ENCODE assay signal across 15 cellular contexts in the genomic region with DNA sequence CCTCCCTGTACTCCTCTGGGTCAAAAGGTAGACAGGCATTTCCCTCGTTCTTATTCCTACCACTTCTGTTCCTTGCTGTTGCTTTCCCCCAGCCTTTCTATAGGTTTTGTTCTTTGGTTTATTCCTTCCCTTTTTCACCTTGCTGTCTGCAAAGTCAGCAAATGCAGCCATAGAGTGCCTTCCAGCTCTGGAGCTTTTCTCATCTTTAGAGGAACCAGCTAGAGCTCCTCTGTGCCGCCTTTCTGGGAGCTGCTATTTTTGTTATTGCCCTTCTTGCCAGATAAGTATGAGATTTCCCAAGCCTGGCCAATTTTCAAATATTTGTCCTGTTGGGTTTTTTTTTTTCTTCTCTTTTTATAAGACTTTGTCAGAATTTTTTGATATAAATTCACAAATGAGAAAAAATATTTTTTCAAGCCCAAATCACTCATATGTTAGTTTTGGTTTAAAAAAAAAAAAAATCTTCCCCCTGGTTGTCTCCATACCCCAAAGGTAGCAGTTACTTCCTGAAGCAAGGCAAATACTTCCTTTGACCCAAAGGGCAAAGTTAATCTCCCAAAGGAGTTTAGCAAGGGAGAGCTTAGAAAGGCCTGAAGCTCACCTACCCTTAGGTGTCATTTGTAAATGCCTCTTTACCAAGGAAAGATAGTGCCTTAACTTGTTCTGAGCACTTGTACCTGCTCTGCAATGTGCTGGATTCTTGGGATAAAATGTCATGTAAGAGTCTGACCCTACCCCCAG. TPM values are rescaled to one million over a fixed set of nuclear protein-coding genes. Genes with fewer than 3 reads are reported as not detected.
DNase-seq lines count a peak whose midpoint lies in the region; ATAC-seq and TF ChIP-seq lines count a peak whose summit lies in the region.
"Had no signal": no experiment of that assay in that cellular context is flagged by ENCODE, and none has a peak within 500 bp of the region (broad histone marks: within the 10 kb centered on the region; RNA-seq: fewer than 3 reads in every experiment).

No MANE protein-coding gene starts in this region.

- TF ChIP-seq CTCF in heart left ventricle (IDR thresholded peaks at IDR 0.05) (no peak), right atrium auricular region (IDR thresholded peaks at IDR 0.05) (no peak), coronary artery (IDR thresholded peaks at IDR 0.05) (no peak), upper lobe of right lung (IDR thresholded peaks at IDR 0.05) (no peak), Calu3 (IDR thresholded peaks at IDR 0.05; ENCODE audit: unreplicated experiment) (no peak)

- H3K4me1 ChIP-seq in heart left ventricle, result peaks cover 0 to 19% (median 10%) of the 10 kb centered on the region in 12 donors
- peaks cover 0 to 23% of the 10 kb centered on the region in 2 donors for H3K4me1 ChIP-seq in right atrium auricular region
- H3K4me1 ChIP-seq in upper lobe of right lung, result peaks cover 6% of the 10 kb centered on the region

- CTCF ChIA-PET in Calu3 (lab: Charles Lee), result interaction anchor here (0.7 kb wide), 1 partner anchor 411 kb away, joined by 4 read pairs; no protein-coding TSS in a partner anchor

- no peaks in the 10 kb centered on the region for H3K27me3 Mint-ChIP-seq in memory B cell
- no peaks in the 10 kb centered on the region for H3K27me3 Mint-ChIP-seq in Calu3 (ENCODE audit: unreplicated experiment)
- H3K27me3 Mint-ChIP-seq: activated CD4-positive, alpha-beta T cell treated with anti-CD3 and anti-CD28 coated beads, Interleukin-2, amount 10 ng/mL, durations not matched to agents 24 days and 14 days; stimulated activated naive CD8-positive, alpha-beta T cell treated with anti-CD3 and anti-CD28 coated beads, Interleukin-15, Interleukin-2, amounts not matched to agents 100 ng/mL and 50 ng/mL, for 24 hours had no signal

- DNase-seq in heart left ventricle (no peak), right atrium auricular region (ENCODE audit: low spot score) (no peak), coronary artery (ENCODE audit: low spot score) (no peak), memory B cell (ENCODE audit: low spot score in 2 of 2) (no peak), upper lobe of right lung (no peak), NCI-H524 (lab: John Stamatoyannopoulos, UW) (no peak), Calu3 (no peak)
- DNase-seq: activated CD4-positive, alpha-beta T cell treated with anti-CD3 and anti-CD28 coated beads, Interleukin-2, amount 10 ng/mL, durations not matched to agents 24 days and 14 days; DMS 273 treated with DMSO at 0.1 percent for 48 hours; islet precursor cell; NCI-H1694 treated with DMSO at 0.1 percent for 48 hours; SIG-M5; T1000 had no signal

- intact Hi-C loops in heart left ventricle (cut with DNase I), result loop anchor here in 1 of 10 donors (10.0 kb wide), 1 partner anchor 402 kb away; no protein-coding TSS in a partner anchor
- intact Hi-C loops in upper lobe of right lung (cut with DNase I), result no loop called here
- intact Hi-C loops in Calu3 (cut with micrococcal nuclease; ENCODE audit: unreplicated experiment), result no loop called here

- H3K4me1 Mint-ChIP-seq in memory B cell (peaks cover 8% of the 10 kb centered on the region), Calu3 (ENCODE audit: low read depth, unreplicated experiment) (peaks cover 8% of the 10 kb centered on the region)

- H3K9me3 ChIP-seq in heart left ventricle (no peaks in the 10 kb centered on the region), right atrium auricular region (no peaks in the 10 kb centered on the region), upper lobe of right lung (no peaks in the 10 kb centered on the region)

- no TSS peak for BruUV-seq in Calu3 (replicated peaks; lab: Mats Ljungman, UMichigan)

- H3K4me3 Mint-ChIP-seq in memory B cell, result no peak overlapping the region
- no peak overlapping the region for H3K4me3 Mint-ChIP-seq in Calu3 (ENCODE audit: low read depth, unreplicated experiment)
- H3K4me3 Mint-ChIP-seq: activated CD4-positive, alpha-beta T cell treated with anti-CD3 and anti-CD28 coated beads, Interleukin-2, amount 10 ng/mL, durations not matched to agents 24 days and 14 days; stimulated activated naive CD8-positive, alpha-beta T cell treated with anti-CD3 and anti-CD28 coated beads, Interleukin-15, Interleukin-2, amounts not matched to agents 100 ng/mL and 50 ng/mL, for 24 hours had no signal

- H3K27me3 ChIP-seq in heart left ventricle, result no peaks in the 10 kb centered on the region
- no peaks in the 10 kb centered on the region for H3K27me3 ChIP-seq in right atrium auricular region
- H3K27me3 ChIP-seq in upper lobe of right lung, result no peaks in the 10 kb centered on the region

- WGBS in heart left ventricle, 4 donors, result 33 to 38% (median 35%) methylated on average over 2 of the region's 2 CpGs

- ATAC-seq in heart left ventricle (peak in 3 of 4 donors; percentile 25 to 56 (median 27)), memory B cell (ENCODE audit: low read depth) (no peak), upper lobe of right lung (peak; percentile 8), HG02642 (IDR thresholded peaks at IDR 0.05; ENCODE audit: poor library complexity, unreplicated experiment) (no peak)

- H3K36me3 ChIP-seq in heart left ventricle (peaks cover 0 to 39% (median 29%) of the 10 kb centered on the region in 9 donors), right atrium auricular region (peaks cover 23% of the 10 kb centered on the region), upper lobe of right lung (peaks cover 14% of the 10 kb centered on the region)

- no peak for TF ChIP-seq POLR2A in heart left ventricle (IDR thresholded peaks at IDR 0.05)

- no peaks in the 10 kb centered on the region for H3K9me3 Mint-ChIP-seq in memory B cell
- H3K9me3 Mint-ChIP-seq in Calu3 (ENCODE audit: low read depth, unreplicated experiment), result no peaks in the 10 kb centered on the region
- H3K9me3 Mint-ChIP-seq: activated CD4-positive, alpha-beta T cell treated with anti-CD3 and anti-CD28 coated beads, Interleukin-2, amount 10 ng/mL, durations not matched to agents 24 days and 14 days; stimulated activated naive CD8-positive, alpha-beta T cell treated with anti-CD3 and anti-CD28 coated beads, Interleukin-15, Interleukin-2, amounts not matched to agents 100 ng/mL and 50 ng/mL, for 24 hours had no signal

- H3K27ac Mint-ChIP-seq in memory B cell (peak overlapping the region; percentile 0), Calu3 (ENCODE audit: unreplicated experiment) (no peak overlapping the region)
- H3K27ac Mint-ChIP-seq: activated CD4-positive, alpha-beta T cell treated with anti-CD3 and anti-CD28 coated beads, Interleukin-2, amount 10 ng/mL, durations not matched to agents 24 days and 14 days; stimulated activated naive CD8-positive, alpha-beta T cell treated with anti-CD3 and anti-CD28 coated beads, Interleukin-15, Interleukin-2, amounts not matched to agents 100 ng/mL and 50 ng/mL, for 24 hours had no signal

- peak overlapping the region in 10 of 12 donors; percentile 19 to 61 (median 46) for H3K27ac ChIP-seq in heart left ventricle
- H3K27ac ChIP-seq in right atrium auricular region, result peak overlapping the region in 1 of 2 donors; percentile 38
- H3K27ac ChIP-seq in coronary artery, result peak overlapping the region; percentile 41 to 84
- H3K27ac ChIP-seq in upper lobe of right lung, result peak overlapping the region; percentile 44

- no peak overlapping the region for H3K4me3 ChIP-seq in heart left ventricle
- no peak overlapping the region for H3K4me3 ChIP-seq in right atrium auricular region
- no peak overlapping the region for H3K4me3 ChIP-seq in coronary artery
- H3K4me3 ChIP-seq in upper lobe of right lung, result no peak overlapping the region

- H3K36me3 Mint-ChIP-seq in memory B cell, result peaks cover 9% of the 10 kb centered on the region
- H3K36me3 Mint-ChIP-seq in Calu3 (ENCODE audit: insufficient read depth, unreplicated experiment), result peaks cover 37% of the 10 kb centered on the region

RNA-seq across cellular contexts. Expression of gene TTC27, which starts 5.1 kb away (rescaled TPM):
- 10 to 100 TPM in 6 of 9 donors, 1 to 10 TPM in 3; 8.0 to 18.1 (median 11.0) TPM for total RNA-seq in heart left ventricle
- 10 to 100 TPM in 1 of 2 donors, 1 to 10 TPM in 1; 5.2 to 15.9 TPM for polyA plus RNA-seq in heart left ventricle
- 1 to 10 TPM; 5.9 to 6.0 TPM for total RNA-seq in right atrium auricular region
- 10.3 TPM for total RNA-seq in upper lobe of right lung
- 20.1 and 22.0 TPM in 2 replicates for total RNA-seq in Calu3 (2022)

Comparison
In these comparisons a context has a peak if more than half of its experiments do, and no peak if none do; other contexts are left out.
1. ATAC-seq: peak in heart left ventricle (3 of 4) and upper lobe of right lung (single experiment); none in memory B cell (single experiment) and HG02642 (single experiment).